Comparison of ENCODE assay signal across 18 cellular contexts in genomic region chr22:28885939-28886338, GRCh38. TPM values are rescaled to one million over a fixed set of nuclear protein-coding genes. Genes with fewer than 3 reads are reported as not detected.
DNase-seq lines count a peak whose midpoint lies in the region; ATAC-seq, FAIRE-seq and TF ChIP-seq lines count a peak whose summit lies in the region.
"Had no signal": no experiment of that assay in that cellular context is flagged by ENCODE, and none has a peak within 500 bp of the region (broad histone marks: within the 10 kb centered on the region; RNA-seq: fewer than 3 reads in every experiment).

No MANE protein-coding gene starts in this region.

- H3K9me3 Mint-ChIP-seq in activated CD4-positive, alpha-beta memory T cell treated with anti-CD3 and anti-CD28 coated beads for 36 hours: no peaks in the 10 kb centered on the region
- H3K9me3 Mint-ChIP-seq: CD8-positive, alpha-beta memory T cell; effector memory CD8-positive, alpha-beta T cell had no signal

- H3K4me1 ChIP-seq in HepG2 (ENCODE audit: insufficient read depth, low read length): peaks cover 65% of the 10 kb centered on the region
- H3K4me1 ChIP-seq in spleen: peaks cover 4 to 23% (median 19%) of the 10 kb centered on the region in 6 donors

- peak overlapping the region; percentile 76 for H3K9ac ChIP-seq in HepG2 (ENCODE audit: insufficient read depth, low read depth, low read length)

- TF ChIP-seq EP300 in HepG2 (IDR thresholded peaks at IDR 0.05; ENCODE audit: low read depth in 2 of 2, low read length in 2 of 2) (peak in 1 of 2 experiments; percentile 56; a peak in 1 of 4 replicates), HepG2 (CRISPR knock-in tag; IDR thresholded peaks at IDR 0.05; ENCODE audit: borderline replicate concordance) (no peak)

- no peak for TF ChIP-seq CTCF in astrocyte of the spinal cord (IDR thresholded peaks at IDR 0.05; ENCODE audit: low read depth, low read length)
- TF ChIP-seq CTCF in HepG2 (CRISPR knock-in tag; IDR thresholded peaks at IDR 0.05): peak; percentile 55; the same call in 1 of the 2 replicates
- no peak for TF ChIP-seq CTCF in spleen (IDR thresholded peaks at IDR 0.05 in 8 of 11, conservative IDR thresholded peaks at IDR 0.05 in 3 of 11)

- WGBS in HepG2 (ENCODE audit: low lambda C conversion rate): 2% methylated on average over 2 of the region's 3 CpGs
- WGBS in spleen, 5 donors: 83 to 97% (median 87%) methylated on average over 3 of the region's 3 CpGs

- POLR2A ChIA-PET in HepG2 (lab: Yijun Ruan, JAX): interaction anchor here (0.7 to 2.0 kb wide), 14 partner anchors 12 to 155 kb away, joined by 3 to 14 read pairs (median 4); partner anchors contain the start of gene XBP1
- POLR2A ChIA-PET in activated CD4-positive, alpha-beta memory T cell treated with anti-CD3 and anti-CD28 coated beads for 36 hours (lab: Charles Lee): interaction anchor here (0.7 kb wide), 1 partner anchor 91 kb away, joined by 3 read pairs; no protein-coding TSS in a partner anchor

- H3K4me3 Mint-ChIP-seq in activated CD4-positive, alpha-beta memory T cell treated with anti-CD3 and anti-CD28 coated beads for 36 hours: no peak overlapping the region
- H3K4me3 Mint-ChIP-seq: activated CD8-positive, alpha-beta T cell treated with anti-CD3 and anti-CD28 coated beads, Interleukin-2, amount 10 ng/mL, durations not matched to agents 7 days and 5 days had no signal

- TF ChIP-seq POLR2A in HepG2 (IDR thresholded peaks at IDR 0.05; ENCODE audit: insufficient read depth in 1 of 2, low read depth in 2 of 2, low read length in 2 of 2) (no peak), spleen (IDR thresholded peaks at IDR 0.05) (no peak)

- H3K27ac Mint-ChIP-seq in activated CD4-positive, alpha-beta memory T cell treated with anti-CD3 and anti-CD28 coated beads for 36 hours: no peak overlapping the region
- H3K27ac Mint-ChIP-seq: activated CD8-positive, alpha-beta T cell treated with anti-CD3 and anti-CD28 coated beads, Interleukin-2, amount 10 ng/mL, durations not matched to agents 7 days and 5 days; effector memory CD8-positive, alpha-beta T cell had no signal

- peaks cover 26% of the 10 kb centered on the region for H3K27me3 Mint-ChIP-seq in activated CD4-positive, alpha-beta memory T cell treated with anti-CD3 and anti-CD28 coated beads for 36 hours

- no peak overlapping the region for H2AFZ ChIP-seq in HepG2 (ENCODE audit: low read length)

- H4K20me1 ChIP-seq in HepG2 (ENCODE audit: insufficient read depth, low read length): peaks cover 42% of the 10 kb centered on the region

- in situ Hi-C loops in astrocyte of the spinal cord (cut with HindIII; ENCODE audit: low sequenced_read_pairs): no loop called here
- in situ Hi-C loops in HepG2 (cut with HindIII; ENCODE audit: extremely low pct_ligation_motif_present, low pct_unique_long_range_greater_than_20kb): no loop called here

- no peak for TF ChIP-seq RAD21 in HepG2 (CRISPR knock-in tag; IDR thresholded peaks at IDR 0.05)

- ATAC-seq in HepG2 (peak; percentile 52), GM18870 (IDR thresholded peaks at IDR 0.05; ENCODE audit: unreplicated experiment) (no peak)
- ATAC-seq: activated CD8-positive, alpha-beta T cell treated with anti-CD3 and anti-CD28 coated beads, Interleukin-2, amount 10 ng/mL, durations not matched to agents 7 days and 5 days; effector memory CD8-positive, alpha-beta T cell had no signal

- H3K4me3 ChIP-seq in astrocyte of the spinal cord (ENCODE audit: low read depth, low read length) (no peak overlapping the region), HepG2 (replicated peaks in 1 of 3; ENCODE audit: insufficient read depth in 1 of 3, low read depth in 2 of 3, low read length in 3 of 3) (peak overlapping the region; percentile 97; a peak in 5 of 6 replicates), spleen (no peak overlapping the region)
- H3K4me3 ChIP-seq: SJSA1, tibial nerve had no signal

- peaks cover 15% of the 10 kb centered on the region for H3K4me1 Mint-ChIP-seq in activated CD4-positive, alpha-beta memory T cell treated with anti-CD3 and anti-CD28 coated beads for 36 hours (ENCODE audit: low read depth)

- no peaks in the 10 kb centered on the region for H3K9me3 ChIP-seq in HepG2 (ENCODE audit: low read length)
- no peaks in the 10 kb centered on the region for H3K9me3 ChIP-seq in spleen
- H3K9me3 ChIP-seq: SJSA1, tibial nerve had no signal

- H3K27ac ChIP-seq in HepG2 (ENCODE audit: extremely low read length, insufficient read depth, low read length) (peak overlapping the region; percentile 30), spleen (no peak overlapping the region)
- H3K27ac ChIP-seq: SJSA1, tibial nerve had no signal

- peaks cover 69% of the 10 kb centered on the region for H3K79me2 ChIP-seq in HepG2 (ENCODE audit: insufficient read depth, low read length)

- CTCF ChIA-PET in HepG2 (lab: Yijun Ruan, JAX; ENCODE audit: low intra/inter-chr PET ratio, low total read pairs): no interaction called here
- CTCF ChIA-PET in activated CD4-positive, alpha-beta memory T cell treated with anti-CD3 and anti-CD28 coated beads for 36 hours (lab: Charles Lee): interaction anchor here (2.2 kb wide), 1 partner anchor 155 kb away, joined by 7 read pairs; no protein-coding TSS in a partner anchor

- BruUV-seq in HepG2 (replicated peaks; lab: Mats Ljungman, UMichigan): no TSS peak

- FAIRE-seq in HepG2 (lab: Jason Lieb, UNC): peak; percentile 94
- FAIRE-seq: GM12891 had no signal

- DNase-seq in HuH-7.5 (ENCODE audit: low spot score) (peak; percentile 34), astrocyte of the spinal cord (ENCODE audit: low read depth, low spot score) (peak; percentile 26), HepG2 (ENCODE audit: low spot score) (peak; percentile 79), spleen (peak; percentile 4), NCI-H526 (lab: John Stamatoyannopoulos, UW) (no peak)
- no peak for DNase-seq in activated CD4-positive, alpha-beta memory T cell treated with anti-CD3 and anti-CD28 coated beads for 36 hours
- DNase-seq: activated CD8-positive, alpha-beta T cell treated with anti-CD3 and anti-CD28 coated beads, Interleukin-2, amount 10 ng/mL, durations not matched to agents 7 days and 5 days; activated gamma-delta T cell treated with Interleukin-2 at 50 U/mL for 16 hours; CD8-positive, alpha-beta memory T cell; effector memory CD8-positive, alpha-beta T cell; NCI-H1048; NCI-H2171 treated with DMSO at 0.1 percent for 48 hours; stimulated activated CD4-positive, alpha-beta T cell treated with anti-CD3 and anti-CD28 coated beads, Interleukin-1b, Interleukin-23, amount 100 ng/mL, for 48 hours; stimulated activated CD8-positive, alpha-beta memory T cell treated with anti-CD3 and anti-CD28 coated beads, Interleukin-4, amount 100 ng/mL, for 48 hours had no signal

- intact Hi-C loops in HepG2 (cut with micrococcal nuclease; ENCODE audit: unreplicated experiment) (loop anchor here (5.0 kb wide), 2 partner anchors 36 to 146 kb away; no protein-coding TSS in a partner anchor), spleen (cut with DNase I; ENCODE audit: low total_unique reads) (no loop called here)
- intact Hi-C loops in activated CD4-positive, alpha-beta memory T cell treated with anti-CD3 and anti-CD28 coated beads for 36 hours (cut with micrococcal nuclease): no loop called here

- H3K36me3 Mint-ChIP-seq in activated CD4-positive, alpha-beta memory T cell treated with anti-CD3 and anti-CD28 coated beads for 36 hours: no peaks in the 10 kb centered on the region

- peak overlapping the region; percentile 85 for H3K4me2 ChIP-seq in HepG2 (ENCODE audit: low read depth, low read length)

- H3K36me3 ChIP-seq in HepG2 (replicated peaks in 1 of 2; ENCODE audit: control insufficient read depth in 1 of 2, insufficient read depth in 2 of 2, low read length in 2 of 2) (peaks cover 1 to 15% of the 10 kb centered on the region in 2 experiments; a peak in 3 of 5 replicates), spleen (no peaks in the 10 kb centered on the region)
- H3K36me3 ChIP-seq: SJSA1, tibial nerve had no signal

- no peaks in the 10 kb centered on the region; a peak in 1 of 5 replicates for H3K27me3 ChIP-seq in HepG2 (ENCODE audit: control insufficient read depth in 1 of 2, insufficient read depth in 2 of 2, low read length in 2 of 2)
- H3K27me3 ChIP-seq in spleen (replicated peaks in 1 of 7): peaks cover 0 to 31% (median 0%) of the 10 kb centered on the region in 7 donors
- H3K27me3 ChIP-seq: SJSA1, tibial nerve had no signal

RNA-seq across cellular contexts. Expression of gene ZNRF3, which starts 2.6 kb away (rescaled TPM):
- 17.6 and 36.7 TPM in 2 replicates for total RNA-seq in HepG2 (2016; rRNA removed; fragmentation: Illumina TruSeq; extraction: Trizol)
- total RNA-seq in HepG2 (2016; cell fraction: cytosol; rRNA removed; fragmentation: Illumina TruSeq; extraction: Trizol; ENCODE audit: low read depth): 6.8 and 7.3 TPM in 2 replicates
- total RNA-seq in HepG2 (2016; cell fraction: insoluble cytoplasmic fraction; rRNA removed; fragmentation: Illumina TruSeq; extraction: Trizol): 15.3 and 36.6 TPM in 2 replicates
- 18.5 and 19.0 TPM in 2 replicates for total RNA-seq in HepG2 (2016; cell fraction: membrane; rRNA removed; fragmentation: Illumina TruSeq; extraction: Trizol)
- 35.5 and 42.6 TPM in 2 replicates for total RNA-seq in HepG2 (2016; cell fraction: nucleus; rRNA removed; fragmentation: Illumina TruSeq; extraction: Trizol)
- 17.4 and 20.3 TPM in 2 replicates for polyA plus RNA-seq in HepG2 (2011; rRNA removed)
- 12.9 and 24.5 TPM in 2 replicates for polyA plus RNA-seq in HepG2 (2011; cell fraction: cytosol; rRNA removed)
- 30.8 and 41.2 TPM in 2 replicates for polyA plus RNA-seq in HepG2 (2011; cell fraction: nucleus; rRNA removed)
- 19.0 and 20.9 TPM in 2 replicates for polyA plus RNA-seq in HepG2 (2012)
- 3.0 and 3.4 TPM in 2 replicates for polyA plus RNA-seq in HepG2 (2016; cell fraction: cytosol; fragmentation: Illumina TruSeq; extraction: Trizol; ENCODE audit: low read depth)
- 14.9 and 16.9 TPM in 2 replicates for polyA plus RNA-seq in HepG2 (2016; cell fraction: insoluble cytoplasmic fraction; fragmentation: Illumina TruSeq; extraction: Trizol; ENCODE audit: low read depth)
- polyA plus RNA-seq in HepG2 (2016; cell fraction: membrane; fragmentation: Illumina TruSeq; extraction: Trizol; ENCODE audit: low read depth): 7.9 and 8.5 TPM in 2 replicates
- polyA plus RNA-seq in HepG2 (2016; cell fraction: nucleus; fragmentation: Illumina TruSeq; extraction: Trizol; ENCODE audit: insufficient read depth, low read depth): 54.3 and 62.4 TPM in 2 replicates
- 2.0 and 68.2 TPM in 2 replicates for polyA minus RNA-seq in HepG2 (2011; rRNA and poly(A)+ RNA removed; ENCODE audit: low replicate concordance)
- polyA minus RNA-seq in HepG2 (2011; cell fraction: cytosol; rRNA and poly(A)+ RNA removed): 28.7 and 38.5 TPM in 2 replicates
- 19.8 and 22.1 TPM in 2 replicates for polyA minus RNA-seq in HepG2 (2011; cell fraction: nucleus; rRNA and poly(A)+ RNA removed)
- 1 to 10 TPM; 1.9 to 4.5 (median 3.4) TPM for total RNA-seq in spleen
- under 1 TPM; 0.15 to 0.51 (median 0.30) TPM for polyA plus RNA-seq in spleen
- 1 to 10 TPM; 1.3 to 1.5 TPM for total RNA-seq in activated CD4-positive, alpha-beta memory T cell treated with anti-CD3 and anti-CD28 coated beads for 36 hours

Comparison
In these comparisons a context has a peak if more than half of its experiments do, and no peak if none do; other contexts are left out.
1. DNase-seq: peak in HuH-7.5 (single experiment), astrocyte of the spinal cord (single experiment), HepG2 (single experiment) and spleen (single experiment); none in NCI-H526 (0 of 2) and activated CD4-positive, alpha-beta memory T cell treated with anti-CD3 and anti-CD28 coated beads for 36 hours (single experiment).
2. H3K4me3 ChIP-seq: peak in HepG2 (3 of 3); none in astrocyte of the spinal cord (single experiment) and spleen (0 of 8).